Comparison of ENCODE assay signal across 14 cellular contexts in genomic region chr10:129744896-129745750, GRCh38.
"Had no signal": no experiment of that assay in that cellular context is flagged by ENCODE, and none has a peak within 500 bp of the region (broad histone marks: within the 10 kb centered on the region; RNA-seq: fewer than 3 reads in every experiment).

No MANE protein-coding gene starts in this region.

- DNase-seq: activated CD4-positive, alpha-beta T cell treated with anti-CD3 and anti-CD28 coated beads for 48 hours; activated CD4-positive, CD25-positive, alpha-beta regulatory T cell; activated naive CD4-positive, alpha-beta T cell treated with anti-CD3 and anti-CD28 coated beads, Interleukin-2, amount 50 U/mL, for 16 hours; activated T-cell treated with anti-CD3 and anti-CD28 coated beads, Interleukin-2, amount 50 U/mL, for 1 hour; cerebellar nuclear complex; effector CD8-positive, alpha-beta T cell; immature natural killer cell; stimulated activated naive B cell treated with anti-CD40 and anti-IgM and Interleukin-4, amounts not matched to agents 10 μg/mL and 1 μg/mL and 100 μg/mL, for 72 hours; T-helper 1 cell; T-helper 9 cell had no signal

- H3K27ac Mint-ChIP-seq: immature natural killer cell; natural killer cell; stimulated activated naive B cell treated with anti-CD40 and anti-IgM and Interleukin-4, amounts not matched to agents 10 μg/mL and 1 μg/mL and 100 μg/mL, for 72 hours had no signal

- ATAC-seq: natural killer cell; pancreas; sciatic nerve; SK-N-SH treated with all-trans-retinoic acid at 6 μM for 48 hours; stimulated activated naive B cell treated with anti-CD40 and anti-IgM and Interleukin-4, amounts not matched to agents 10 μg/mL and 1 μg/mL and 100 μg/mL, for 72 hours had no signal

- H3K4me1 Mint-ChIP-seq: immature natural killer cell; stimulated activated naive B cell treated with anti-CD40 and anti-IgM and Interleukin-4, amounts not matched to agents 10 μg/mL and 1 μg/mL and 100 μg/mL, for 72 hours had no signal

- H3K27me3 Mint-ChIP-seq: stimulated activated naive B cell treated with anti-CD40 and anti-IgM and Interleukin-4, amounts not matched to agents 10 μg/mL and 1 μg/mL and 100 μg/mL, for 72 hours had no signal

- H3K4me3 Mint-ChIP-seq: immature natural killer cell; natural killer cell; stimulated activated naive B cell treated with anti-CD40 and anti-IgM and Interleukin-4, amounts not matched to agents 10 μg/mL and 1 μg/mL and 100 μg/mL, for 72 hours had no signal
